ENCODE assay signal across 8 cellular contexts in genomic region chr3:191328963-191329653, GRCh38. TPM values are rescaled to one million over a fixed set of nuclear protein-coding genes. Genes with fewer than 3 reads are reported as not detected.
A peak's percentile ranks its signal among the peaks of the same experiment; 100 is the strongest.
DNase-seq lines count a peak whose midpoint lies in the region; ATAC-seq and TF ChIP-seq lines count a peak whose summit lies in the region.

TSS of gene CCDC50 (plus strand) at chr3:191329394. CDS start at chr3:191329675, 281 bp downstream.

- H3K9me3 ChIP-seq in IMR-90 (ENCODE audit: control insufficient read depth, insufficient read depth, low read length) (no peaks in the 10 kb centered on the region), upper lobe of left lung (no peaks in the 10 kb centered on the region)

- H3K27me3 ChIP-seq in IMR-90 (ENCODE audit: control insufficient read depth, insufficient read depth, low read length) (no peaks in the 10 kb centered on the region), upper lobe of left lung (peaks cover 0 to 6% (median 0%) of the 10 kb centered on the region in 4 donors)

- H4K5ac ChIP-seq in IMR-90 (ENCODE audit: low read depth, low read length) = peak within 1 kb of the TSS; percentile 97

- peak within 1 kb of the TSS; percentile 98 for H3K14ac ChIP-seq in IMR-90 (replicated peaks; ENCODE audit: low read depth, low read length)

- H3K36me3 Mint-ChIP-seq in natural killer cell treated with Interleukin-12 subunit alpha and Interleukin-12 subunit beta and Interleukin-15 and Interleukin-18, amount 100 ng/mL, for 72 hours = no peaks in the 10 kb centered on the region

- in situ Hi-C loops in IMR-90 (cut with MboI; ENCODE audit: low sequenced_read_pairs) = loop anchor here (25.0 kb wide), 1 partner anchor 1558 kb away; no protein-coding TSS in a partner anchor

- peak within 1 kb of the TSS; percentile 94 for H2AK5ac ChIP-seq in IMR-90 (ENCODE audit: low read depth, low read length)

- H3K36me3 ChIP-seq in IMR-90 (ENCODE audit: control insufficient read depth, insufficient read depth, low read length) (no peaks in the 10 kb centered on the region), upper lobe of left lung (no peaks in the 10 kb centered on the region)

- peaks cover 3% of the 10 kb centered on the region; the same call in 1 of the 2 replicates for H4K20me1 ChIP-seq in IMR-90 (ENCODE audit: insufficient read depth, low read length)

- H2BK20ac ChIP-seq in IMR-90 (ENCODE audit: low read depth, low read length) = peak within 1 kb of the TSS; percentile 84

- peak within 1 kb of the TSS; percentile 98 for H3K18ac ChIP-seq in IMR-90 (ENCODE audit: low read depth, low read length)

- peak within 1 kb of the TSS; percentile 99 for H3K4ac ChIP-seq in IMR-90 (ENCODE audit: low read depth, low read length)

- intact Hi-C loops in IMR-90 (cut with micrococcal nuclease) = loop anchor here (2.0 to 5.0 kb wide), 4 partner anchors 90 to 447 kb away; no protein-coding TSS in a partner anchor

- H3K4me1 ChIP-seq in IMR-90 (ENCODE audit: control insufficient read depth, insufficient read depth, low read length) = peaks cover 18% of the 10 kb centered on the region
- H3K4me1 ChIP-seq in upper lobe of left lung = peaks cover 15 to 31% (median 22%) of the 10 kb centered on the region in 4 donors

- TF ChIP-seq POLR2A in IMR-90 (IDR thresholded peaks at IDR 0.05; ENCODE audit: low read depth, low read length) (no peak; the same call in 1 of the 2 replicates), upper lobe of left lung (IDR thresholded peaks at IDR 0.05) (peak in 3 of 4 donors; percentile 9 to 75 (median 56))

- H3K27ac ChIP-seq in IMR-90 (ENCODE audit: insufficient read depth, low read length) = peak within 1 kb of the TSS; percentile 100
- peak within 1 kb of the TSS; percentile 85 to 99 (median 93) for H3K27ac ChIP-seq in upper lobe of left lung

- no TSS peak for BruUV-seq in IMR-90 (replicated peaks; lab: Mats Ljungman, UMichigan)

- DNase-seq in ELF-1 (ENCODE audit: low read depth, low spot score) (peak; percentile 90), IMR-90 (peak; percentile 72), foreskin fibroblast (peak; percentile 72 to 92), upper lobe of left lung (peak; percentile 84 to 95)
- DNase-seq in activated gamma-delta T cell treated with anti-CD3 and anti-CD28 coated beads, Interleukin-2, amount 50 U/mL, for 16 hours (ENCODE audit: low read depth) = peak; percentile 28
- peak; percentile 78 for DNase-seq in natural killer cell treated with Interleukin-12 subunit alpha and Interleukin-12 subunit beta and Interleukin-15 and Interleukin-18, amount 100 ng/mL, for 72 hours (ENCODE audit: low spot score)

- H3K27ac Mint-ChIP-seq in natural killer cell treated with Interleukin-12 subunit alpha and Interleukin-12 subunit beta and Interleukin-15 and Interleukin-18, amount 100 ng/mL, for 72 hours = peak within 1 kb of the TSS; percentile 28 to 73

- peak within 1 kb of the TSS; percentile 99 for H2BK5ac ChIP-seq in IMR-90 (ENCODE audit: low read depth, low read length, poor library complexity, severe bottlenecking)

- peaks cover 24 to 27% of the 10 kb centered on the region in 2 donors for H3K4me1 Mint-ChIP-seq in natural killer cell treated with Interleukin-12 subunit alpha and Interleukin-12 subunit beta and Interleukin-15 and Interleukin-18, amount 100 ng/mL, for 72 hours (ENCODE audit: low read depth in 2 of 2)

- no peaks in the 10 kb centered on the region for H3K9me3 Mint-ChIP-seq in natural killer cell treated with Interleukin-12 subunit alpha and Interleukin-12 subunit beta and Interleukin-15 and Interleukin-18, amount 100 ng/mL, for 72 hours

- no peak for TF ChIP-seq CTCF in IMR-90 (conservative IDR thresholded peaks at IDR 0.05; ENCODE audit: low read depth, low read length)
- no peak for TF ChIP-seq CTCF in foreskin fibroblast (IDR thresholded peaks at IDR 0.05; ENCODE audit: low read depth, low read length)
- TF ChIP-seq CTCF in upper lobe of left lung (IDR thresholded peaks at IDR 0.05) = peak in 3 of 6 experiments; percentile 12 to 36 (median 15)

- peak within 1 kb of the TSS; percentile 100 for H3K23ac ChIP-seq in IMR-90 (ENCODE audit: low read depth, low read length)

- peaks cover 6 to 33% of the 10 kb centered on the region in 2 experiments for H3K79me1 ChIP-seq in IMR-90 (ENCODE audit: low read depth in 1 of 2, low read length in 2 of 2)

- H2AK9ac ChIP-seq in IMR-90 (replicated peaks; ENCODE audit: low read depth, low read length, poor library complexity) = peak within 1 kb of the TSS; percentile 95

- H3K9me1 ChIP-seq in IMR-90 (ENCODE audit: insufficient read depth, low read length) = peaks cover 6% of the 10 kb centered on the region; the same call in 1 of the 2 replicates

- POLR2A ChIA-PET in IMR-90 (lab: Charles Lee; ENCODE audit: unreplicated experiment) = interaction anchor here (0.5 kb wide), 1 partner anchor 35 kb away, joined by 4 read pairs; no protein-coding TSS in a partner anchor

- peak within 1 kb of the TSS; percentile 95 for H3K4me2 ChIP-seq in IMR-90 (ENCODE audit: low read depth, low read length)

- peak; percentile 64 for ATAC-seq in GM21737 (IDR thresholded peaks at IDR 0.05; ENCODE audit: unreplicated experiment)
- peak; percentile 74 for ATAC-seq in IMR-90 (ENCODE audit: low read depth)
- ATAC-seq in natural killer cell treated with Interleukin-12 subunit alpha and Interleukin-12 subunit beta and Interleukin-15 and Interleukin-18, amount 100 ng/mL, for 72 hours = peak; percentile 84 to 85
- peak; percentile 86 to 92 for ATAC-seq in upper lobe of left lung (ENCODE audit: low FRiP score in 2 of 2)

- peak within 1 kb of the TSS; percentile 86 for H3K4me3 ChIP-seq in IMR-90 (ENCODE audit: insufficient read depth, low read depth, low read length)
- H3K4me3 ChIP-seq in foreskin fibroblast (ENCODE audit: low read depth in 1 of 2, low read length in 2 of 2) = peak within 1 kb of the TSS; percentile 77 to 79
- peak within 1 kb of the TSS; percentile 61 to 94 (median 74) for H3K4me3 ChIP-seq in upper lobe of left lung

- H2AFZ ChIP-seq in IMR-90 (replicated peaks; ENCODE audit: low read length, poor library complexity) = peak within 1 kb of the TSS; percentile 89

- H3K9ac ChIP-seq in IMR-90 (ENCODE audit: low read depth, low read length) = peak within 1 kb of the TSS; percentile 100

- peak within 1 kb of the TSS; percentile 100 for H3K56ac ChIP-seq in IMR-90 (ENCODE audit: extremely low read depth, insufficient read depth, low read length)

- peak within 1 kb of the TSS; percentile 93 for H2BK15ac ChIP-seq in IMR-90 (ENCODE audit: low read depth, low read length)

- peak within 1 kb of the TSS; percentile 72 for H3K4me3 Mint-ChIP-seq in natural killer cell treated with Interleukin-12 subunit alpha and Interleukin-12 subunit beta and Interleukin-15 and Interleukin-18, amount 100 ng/mL, for 72 hours

- H3K27me3 Mint-ChIP-seq in natural killer cell treated with Interleukin-12 subunit alpha and Interleukin-12 subunit beta and Interleukin-15 and Interleukin-18, amount 100 ng/mL, for 72 hours = no peaks in the 10 kb centered on the region

- peak within 1 kb of the TSS; percentile 95 for H2BK120ac ChIP-seq in IMR-90 (ENCODE audit: low read depth, low read length)

- peak within 1 kb of the TSS; percentile 96 for H4K91ac ChIP-seq in IMR-90 (ENCODE audit: insufficient read depth, low read depth, low read length)

- H4K8ac ChIP-seq in IMR-90 (ENCODE audit: low read depth in 2 of 2, low read length in 2 of 2) = peak within 1 kb of the TSS; percentile 75 to 91

- dilution Hi-C loops in IMR-90 (cut with HindIII; ENCODE audit: low sequenced_read_pairs, unreplicated experiment) = no loop called here

- CTCF ChIA-PET in IMR-90 (lab: Yijun Ruan, JAX) = no interaction called here

- WGBS in IMR-90 (ENCODE audit: extremely low coverage in 2 of 2, insufficient read length in 1 of 2), 2 experiments = 1% methylated on average over 26 of the region's 63 CpGs; no CpG with 5 or more reads in 1 of the 2 experiments
- 1 to 2% methylated on average over 14 to 39 of the region's 63 CpGs for WGBS in upper lobe of left lung, 2 donors

- TF ChIP-seq EP300 in upper lobe of left lung (IDR thresholded peaks at IDR 0.05) = no peak

- no peak for TF ChIP-seq RAD21 in IMR-90 (IDR thresholded peaks at IDR 0.05; ENCODE audit: low read length)

TF ChIP-seq in IMR-90, 13 proteins besides CTCF, POLR2A, EP300 and RAD21:
- 0 out of 2 replicates have a peak, but pooled peaks have one; percentile 7 for TF ChIP-seq FOS (IDR thresholded peaks at IDR 0.05; ENCODE audit: low read depth, low read length)
- no peak for TF ChIP-seq USF2 (IDR thresholded peaks at IDR 0.05; ENCODE audit: low read depth, low read length)

TF ChIP-seq in PFSK-1, 5 proteins besides CTCF, POLR2A, EP300 and RAD21 (continues in another document):
- peak; percentile 91 for TF ChIP-seq TAF1 (IDR thresholded peaks at IDR 0.05; ENCODE audit: borderline replicate concordance, insufficient read depth, low read length)
- TF ChIP-seq POLR2AphosphoS5 (IDR thresholded peaks at IDR 0.05; ENCODE audit: low read depth, low read length) = peak; percentile 72
- TF ChIP-seq FOXP2 (optimal IDR thresholded peaks at IDR 0.05; ENCODE audit: borderline replicate concordance, extremely low read depth, extremely low read length, insufficient read depth) = peak; percentile 93

RNA-seq across cellular contexts. Expression of gene CCDC50, which starts in this region (rescaled TPM):
- total RNA-seq in IMR-90 (2012; rRNA removed) (63.1 and 110 TPM in 2 replicates), upper lobe of left lung (10 to 100 TPM; 54.7 to 99.8 (median 72.5) TPM)
- polyA plus RNA-seq in IMR-90 (2012; rRNA removed) = 57.7 and 59.0 TPM in 2 replicates
- 37.1 and 54.2 TPM in 2 replicates for polyA plus RNA-seq in IMR-90 (2012; cell fraction: cytosol; rRNA removed)
- 25.1 and 52.9 TPM in 2 replicates for polyA plus RNA-seq in IMR-90 (2012; cell fraction: nucleus; rRNA removed; ENCODE audit: low replicate concordance)
- polyA plus RNA-seq in PFSK-1 (2012; ENCODE audit: insufficient read length, low read depth) = 197 TPM
- 10 to 100 TPM; 24.4 to 27.7 TPM for total RNA-seq in natural killer cell treated with Interleukin-12 subunit alpha and Interleukin-12 subunit beta and Interleukin-15 and Interleukin-18, amount 100 ng/mL, for 72 hours

Comparison
In these comparisons a context has a peak if more than half of its experiments do, and no peak if none do; other contexts are left out.
1. Peak in every context shown above with its lines: DNase-seq, ATAC-seq, H3K4me3 ChIP-seq and H3K27ac ChIP-seq.
2. DNase-seq: peak in every context shown above with its lines; median percentile 90 in ELF-1; 90 in upper lobe of left lung; 82 in foreskin fibroblast; 78 in natural killer cell treated with Interleukin-12 subunit alpha and Interleukin-12 subunit beta and Interleukin-15 and Interleukin-18, amount 100 ng/mL, for 72 hours; 72 in IMR-90; 28 in activated gamma-delta T cell treated with anti-CD3 and anti-CD28 coated beads, Interleukin-2, amount 50 U/mL, for 16 hours.